2 cellular contexts compared by ENCODE assay signal in the genomic region with DNA sequence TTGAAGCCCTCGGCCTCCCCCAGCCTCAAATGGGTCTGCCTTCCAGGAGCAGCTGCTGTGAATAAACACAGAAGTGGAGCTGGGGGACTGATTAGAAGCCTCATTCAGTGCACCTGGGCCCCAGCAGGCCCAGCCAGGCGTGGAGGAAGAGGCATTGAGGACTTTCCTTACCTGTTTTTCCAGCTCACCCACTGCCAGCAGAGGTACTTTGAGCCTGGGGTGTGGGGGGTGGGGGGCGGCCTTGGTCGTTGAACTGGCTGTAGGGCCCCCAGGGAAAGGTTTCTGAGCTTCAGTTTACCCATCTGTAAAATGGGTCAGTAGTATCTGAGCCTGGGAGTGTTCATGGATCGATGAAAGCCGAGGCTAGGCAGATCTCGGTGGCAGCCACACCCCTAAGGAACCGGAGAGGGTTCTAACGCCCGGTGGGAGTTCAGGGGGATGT.
TF ChIP-seq lines count a peak whose summit lies in the region.

No MANE protein-coding gene starts in this region.

TF ChIP-seq in SK-N-SH, 30 proteins besides CTCF, POLR2A, EP300 and RAD21 (continued from another document):
- TF ChIP-seq, protein P1, sequence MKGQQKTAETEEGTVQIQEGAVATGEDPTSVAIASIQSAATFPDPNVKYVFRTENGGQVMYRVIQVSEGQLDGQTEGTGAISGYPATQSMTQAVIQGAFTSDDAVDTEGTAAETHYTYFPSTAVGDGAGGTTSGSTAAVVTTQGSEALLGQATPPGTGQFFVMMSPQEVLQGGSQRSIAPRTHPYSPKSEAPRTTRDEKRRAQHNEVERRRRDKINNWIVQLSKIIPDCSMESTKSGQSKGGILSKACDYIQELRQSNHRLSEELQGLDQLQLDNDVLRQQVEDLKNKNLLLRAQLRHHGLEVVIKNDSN (IDR thresholded peaks at IDR 0.05; ENCODE audit: borderline replicate concordance, low read depth): no peak

TF ChIP-seq in SK-N-SH treated with all-trans-retinoic acid at 6 μM for 48 hours, 23 proteins besides CTCF, POLR2A, EP300 and RAD21 (continued from another document):
- TF ChIP-seq, protein P2, sequence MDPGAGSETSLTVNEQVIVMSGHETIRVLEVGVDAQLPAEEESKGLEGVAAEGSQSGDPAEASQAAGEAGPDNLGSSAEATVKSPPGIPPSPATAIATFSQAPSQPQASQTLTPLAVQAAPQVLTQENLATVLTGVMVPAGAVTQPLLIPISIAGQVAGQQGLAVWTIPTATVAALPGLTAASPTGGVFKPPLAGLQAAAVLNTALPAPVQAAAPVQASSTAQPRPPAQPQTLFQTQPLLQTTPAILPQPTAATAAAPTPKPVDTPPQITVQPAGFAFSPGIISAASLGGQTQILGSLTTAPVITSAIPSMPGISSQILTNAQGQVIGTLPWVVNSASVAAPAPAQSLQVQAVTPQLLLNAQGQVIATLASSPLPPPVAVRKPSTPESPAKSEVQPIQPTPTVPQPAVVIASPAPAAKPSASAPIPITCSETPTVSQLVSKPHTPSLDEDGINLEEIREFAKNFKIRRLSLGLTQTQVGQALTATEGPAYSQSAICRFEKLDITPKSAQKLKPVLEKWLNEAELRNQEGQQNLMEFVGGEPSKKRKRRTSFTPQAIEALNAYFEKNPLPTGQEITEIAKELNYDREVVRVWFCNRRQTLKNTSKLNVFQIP (CRISPR knock-in tag; IDR thresholded peaks at IDR 0.05; ENCODE audit: borderline replicate concordance, low read depth): no peak
- TF ChIP-seq ZC3H10 (CRISPR knock-in tag; IDR thresholded peaks at IDR 0.05): no peak
- TF ChIP-seq SNAI2 (CRISPR knock-in tag; IDR thresholded peaks at IDR 0.05): no peak
- no peak for TF ChIP-seq OSR1 (CRISPR knock-in tag; IDR thresholded peaks at IDR 0.05)
